Comparison of ENCODE assay signal across 13 cellular contexts in the genomic region with DNA sequence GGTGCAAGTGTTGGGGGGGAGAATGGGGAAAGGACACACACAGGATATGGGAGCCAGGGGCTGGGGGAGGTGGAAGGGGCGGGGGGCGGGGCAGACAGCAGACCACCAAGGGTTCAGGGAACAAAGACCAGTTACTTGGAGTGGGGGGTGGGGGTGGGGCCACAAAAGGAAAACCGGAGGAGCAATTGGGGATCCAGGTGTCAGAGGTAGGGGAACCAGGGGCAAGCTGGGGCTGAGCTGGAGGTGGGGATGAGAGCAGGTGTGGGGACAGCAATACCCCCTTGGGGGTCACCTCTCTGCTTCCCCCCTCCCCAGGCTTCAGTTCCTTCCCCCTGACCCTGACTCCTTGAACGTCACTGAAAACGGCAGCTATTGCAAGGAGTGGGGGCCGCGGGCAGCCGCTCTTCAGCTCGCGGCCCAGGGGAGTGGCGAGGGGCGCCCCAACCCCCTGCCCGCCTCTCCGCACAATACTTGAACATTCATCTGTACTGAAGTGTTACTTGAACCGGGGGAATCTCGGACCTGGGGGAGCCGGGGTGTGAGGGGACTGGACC. TPM values are rescaled to one million over a fixed set of nuclear protein-coding genes. Genes with fewer than 3 reads are reported as not detected.
A peak's percentile ranks its signal among the peaks of the same experiment; 100 is the strongest.
DNase-seq lines count a peak whose midpoint lies in the region; TF ChIP-seq lines count a peak whose summit lies in the region.
"Had no signal": no experiment of that assay in that cellular context is flagged by ENCODE, and none has a peak within 500 bp of the region (broad histone marks: within the 10 kb centered on the region; RNA-seq: fewer than 3 reads in every experiment).

No MANE protein-coding gene starts in this region.

- peaks cover 9% of the 10 kb centered on the region for H3K36me3 Mint-ChIP-seq in activated naive CD4-positive, alpha-beta T cell treated with anti-CD3 and anti-CD28 coated beads, Interleukin-2, amount 50 U/mL, for 24 hours
- H3K36me3 Mint-ChIP-seq in activated naive CD4-positive, alpha-beta T cell treated with anti-CD3 and anti-CD28 coated beads, Interleukin-2, amount 10 ng/mL, durations not matched to agents 7 days and 5 days = peaks cover 18% of the 10 kb centered on the region
- H3K36me3 Mint-ChIP-seq in activated CD4-positive, alpha-beta T cell treated with anti-CD3 and anti-CD28 coated beads, Interleukin-2, amount 10 ng/mL, durations not matched to agents 7 days and 5 days (ENCODE audit: low read depth) = peaks cover 26% of the 10 kb centered on the region

- H3K4me3 ChIP-seq in esophagus squamous epithelium (peak overlapping the region in 3 of 4 donors; percentile 73 to 93 (median 88)), neural cell (ENCODE audit: low read length) (peak overlapping the region; percentile 86), transverse colon (peak overlapping the region in 2 of 4 donors; percentile 74 to 88)

- no peaks in the 10 kb centered on the region for H3K27me3 Mint-ChIP-seq in activated naive CD4-positive, alpha-beta T cell treated with anti-CD3 and anti-CD28 coated beads, Interleukin-2, amount 50 U/mL, for 24 hours
- no peaks in the 10 kb centered on the region for H3K27me3 Mint-ChIP-seq in activated naive CD4-positive, alpha-beta T cell treated with anti-CD3 and anti-CD28 coated beads, Interleukin-2, amount 10 ng/mL, durations not matched to agents 7 days and 5 days
- H3K27me3 Mint-ChIP-seq in activated CD4-positive, alpha-beta T cell treated with anti-CD3 and anti-CD28 coated beads, Interleukin-2, amount 10 ng/mL, durations not matched to agents 7 days and 5 days = no peaks in the 10 kb centered on the region

- H3K27me3 ChIP-seq in esophagus squamous epithelium = no peaks in the 10 kb centered on the region
- H3K27me3 ChIP-seq in neural cell (ENCODE audit: insufficient read depth, low read depth, low read length) = no peaks in the 10 kb centered on the region
- H3K27me3 ChIP-seq in transverse colon = no peaks in the 10 kb centered on the region

- DNase-seq in activated naive CD4-positive, alpha-beta T cell treated with anti-CD3 and anti-CD28 coated beads, Interleukin-2, amount 10 ng/mL, durations not matched to agents 7 days and 5 days = no peak
- DNase-seq in esophagus squamous epithelium (lab: John Stamatoyannopoulos, UW) (no peak), transverse colon (no peak), MV-4-11 (lab: John Stamatoyannopoulos, UW) (no peak), HT-29 (ENCODE audit: low spot score) (no peak)
- no peak for DNase-seq in activated CD4-positive, alpha-beta T cell treated with anti-CD3 and anti-CD28 coated beads, Interleukin-2, amount 10 ng/mL, durations not matched to agents 7 days and 5 days
- DNase-seq: activated T-cell treated with anti-CD3 and anti-CD28 coated beads for 4 hours; effector CD4-positive, alpha-beta T cell; GDM1; stimulated activated CD4-positive, alpha-beta T cell treated with anti-CD3 and anti-CD28 coated beads, Interleukin-2, amount 100 ng/mL, for 48 hours had no signal

- TF ChIP-seq EP300 in neural cell (conservative IDR thresholded peaks at IDR 0.05; ENCODE audit: poor library complexity, severe bottlenecking) = no peak
- no peak for TF ChIP-seq EP300 in transverse colon (IDR thresholded peaks at IDR 0.05; ENCODE audit: low read depth)

- H4K20me1 ChIP-seq in neural cell (ENCODE audit: insufficient read depth) = no peaks in the 10 kb centered on the region

- no peak for TF ChIP-seq CTCF in esophagus squamous epithelium (IDR thresholded peaks at IDR 0.05)
- no peak for TF ChIP-seq CTCF in neural cell (IDR thresholded peaks at IDR 0.05; ENCODE audit: poor library complexity, severe bottlenecking)
- TF ChIP-seq CTCF in transverse colon (IDR thresholded peaks at IDR 0.05) = no peak

- CTCF ChIA-PET in activated naive CD4-positive, alpha-beta T cell treated with anti-CD3 and anti-CD28 coated beads, Interleukin-2, amount 10 ng/mL, durations not matched to agents 7 days and 5 days (lab: Charles Lee) = no interaction called here
- CTCF ChIA-PET in activated CD4-positive, alpha-beta T cell treated with anti-CD3 and anti-CD28 coated beads, Interleukin-2, amount 10 ng/mL, durations not matched to agents 7 days and 5 days (lab: Charles Lee) = interaction anchor here (0.6 to 1.4 kb wide), 4 partner anchors 12 to 792 kb away, joined by 3 to 5 read pairs (median 4); no protein-coding TSS in a partner anchor

- in situ Hi-C loops in transverse colon (cut with MboI; ENCODE audit: low pct_ligation_motif_present in 1 of 4, low pct_unique_long_range_greater_than_20kb in 1 of 4, low sequenced_read_pairs in 3 of 4) = no loop called here

- no peak overlapping the region for H2AFZ ChIP-seq in neural cell (ENCODE audit: low read depth, low read length)

- TF ChIP-seq POLR2A in esophagus squamous epithelium (IDR thresholded peaks at IDR 0.05) (no peak), transverse colon (IDR thresholded peaks at IDR 0.05) (no peak)

- H3F3A ChIP-seq in neural cell (ENCODE audit: insufficient read depth, low read length, poor library complexity, severe bottlenecking) = no peaks in the 10 kb centered on the region

- POLR2A ChIA-PET in activated CD4-positive, alpha-beta T cell treated with anti-CD3 and anti-CD28 coated beads, Interleukin-2, amount 10 ng/mL, durations not matched to agents 7 days and 5 days (lab: Charles Lee) = no interaction called here

- intact Hi-C loops in esophagus squamous epithelium (cut with DNase I) (no loop called here), transverse colon (cut with DNase I; ENCODE audit: low total_unique reads) (no loop called here)

- peak overlapping the region; percentile 37 for H3K4me2 ChIP-seq in neural cell (ENCODE audit: low read length)

- H3K4me1 Mint-ChIP-seq in activated naive CD4-positive, alpha-beta T cell treated with anti-CD3 and anti-CD28 coated beads, Interleukin-2, amount 50 U/mL, for 24 hours = peaks cover 19% of the 10 kb centered on the region
- H3K4me1 Mint-ChIP-seq in activated naive CD4-positive, alpha-beta T cell treated with anti-CD3 and anti-CD28 coated beads, Interleukin-2, amount 10 ng/mL, durations not matched to agents 7 days and 5 days = peaks cover 26% of the 10 kb centered on the region
- H3K4me1 Mint-ChIP-seq in activated CD4-positive, alpha-beta T cell treated with anti-CD3 and anti-CD28 coated beads, Interleukin-2, amount 10 ng/mL, durations not matched to agents 7 days and 5 days = peaks cover 30% of the 10 kb centered on the region

- TF ChIP-seq RAD21 in neural cell (conservative IDR thresholded peaks at IDR 0.05) = no peak

- H3K4me3 Mint-ChIP-seq in activated naive CD4-positive, alpha-beta T cell treated with anti-CD3 and anti-CD28 coated beads, Interleukin-2, amount 50 U/mL, for 24 hours = peak overlapping the region; percentile 7
- no peak overlapping the region for H3K4me3 Mint-ChIP-seq in activated naive CD4-positive, alpha-beta T cell treated with anti-CD3 and anti-CD28 coated beads, Interleukin-2, amount 10 ng/mL, durations not matched to agents 7 days and 5 days
- H3K4me3 Mint-ChIP-seq in activated CD4-positive, alpha-beta T cell treated with anti-CD3 and anti-CD28 coated beads, Interleukin-2, amount 10 ng/mL, durations not matched to agents 7 days and 5 days = no peak overlapping the region

- peak overlapping the region; percentile 88 for H3K9ac ChIP-seq in neural cell (ENCODE audit: low read length)

- no peaks in the 10 kb centered on the region for H3K9me3 Mint-ChIP-seq in activated naive CD4-positive, alpha-beta T cell treated with anti-CD3 and anti-CD28 coated beads, Interleukin-2, amount 50 U/mL, for 24 hours
- no peaks in the 10 kb centered on the region for H3K9me3 Mint-ChIP-seq in activated naive CD4-positive, alpha-beta T cell treated with anti-CD3 and anti-CD28 coated beads, Interleukin-2, amount 10 ng/mL, durations not matched to agents 7 days and 5 days
- H3K9me3 Mint-ChIP-seq in activated CD4-positive, alpha-beta T cell treated with anti-CD3 and anti-CD28 coated beads, Interleukin-2, amount 10 ng/mL, durations not matched to agents 7 days and 5 days = no peaks in the 10 kb centered on the region

- H3K9me3 ChIP-seq in esophagus squamous epithelium (no peaks in the 10 kb centered on the region), neural cell (ENCODE audit: low read length) (no peaks in the 10 kb centered on the region), transverse colon (no peaks in the 10 kb centered on the region)
- H3K9me3 ChIP-seq: A549 had no signal

- H3K9me2 ChIP-seq in neural cell (ENCODE audit: insufficient read depth, low read length) = no peaks in the 10 kb centered on the region

- no peak overlapping the region for H3K27ac Mint-ChIP-seq in activated naive CD4-positive, alpha-beta T cell treated with anti-CD3 and anti-CD28 coated beads, Interleukin-2, amount 50 U/mL, for 24 hours
- no peak overlapping the region for H3K27ac Mint-ChIP-seq in activated naive CD4-positive, alpha-beta T cell treated with anti-CD3 and anti-CD28 coated beads, Interleukin-2, amount 10 ng/mL, durations not matched to agents 7 days and 5 days
- H3K27ac Mint-ChIP-seq in activated CD4-positive, alpha-beta T cell treated with anti-CD3 and anti-CD28 coated beads, Interleukin-2, amount 10 ng/mL, durations not matched to agents 7 days and 5 days = no peak overlapping the region

- H3K79me2 ChIP-seq in neural cell (replicated peaks; ENCODE audit: insufficient read depth, low read length) = peaks cover 10% of the 10 kb centered on the region

- H3K4me1 ChIP-seq in esophagus squamous epithelium (peaks cover 20 to 48% (median 26%) of the 10 kb centered on the region in 3 donors), transverse colon (peaks cover 9 to 32% (median 22%) of the 10 kb centered on the region in 4 donors)

- H3K27ac ChIP-seq in esophagus squamous epithelium (peak overlapping the region; percentile 91 to 98 (median 94)), neural cell (ENCODE audit: low read length) (peak overlapping the region; percentile 92), transverse colon (peak overlapping the region; percentile 91 to 97 (median 94))

- H3K36me3 ChIP-seq in esophagus squamous epithelium = peaks cover 0 to 45% (median 10%) of the 10 kb centered on the region in 3 donors
- H3K36me3 ChIP-seq in neural cell (ENCODE audit: insufficient read depth, low read length) = peaks cover 6% of the 10 kb centered on the region
- peaks cover 0 to 13% (median 3%) of the 10 kb centered on the region in 4 donors for H3K36me3 ChIP-seq in transverse colon

- 66 to 83% methylated on average over 4 to 13 of the region's 17 CpGs for WGBS in esophagus squamous epithelium, 2 donors
- 82% methylated on average over 17 of the region's 17 CpGs; no CpG with 5 or more reads in 1 of the 2 donors for WGBS in transverse colon (ENCODE audit: low coverage in 1 of 2), 2 donors

RNA-seq across cellular contexts. Expression of a gene that starts 1.3 kb away (rescaled TPM):
- total RNA-seq in esophagus squamous epithelium = 10 to 100 TPM in 3 of 4 donors, 1 to 10 TPM in 1; 4.0 to 28.6 (median 18.0) TPM
- polyA plus RNA-seq in neural cell = 5.7 and 7.3 TPM in 2 replicates
- polyA minus RNA-seq in neural cell = 5.8 and 6.5 TPM in 2 replicates
- 10 to 100 TPM; 24.8 to 45.6 (median 31.3) TPM for total RNA-seq in transverse colon
- total RNA-seq in HT-29 (2014; rRNA removed; shearing (Covaris generic)) = 16.9 and 22.9 TPM in 2 replicates
- 10 to 100 TPM; 18.4 to 19.0 TPM for total RNA-seq in activated CD4-positive, alpha-beta T cell treated with anti-CD3 and anti-CD28 coated beads, Interleukin-2, amount 10 ng/mL, durations not matched to agents 7 days and 5 days

RNA-seq across cellular contexts. Expression of a gene that starts 9.9 kb away (rescaled TPM):
- total RNA-seq in esophagus squamous epithelium = 1 to 10 TPM; 3.5 to 8.0 (median 5.4) TPM
- polyA plus RNA-seq in neural cell = 1.4 and 3.3 TPM in 2 replicates
- 3.9 and 13.7 TPM in 2 replicates for polyA minus RNA-seq in neural cell
- total RNA-seq in transverse colon = 10 to 100 TPM in 3 of 4 donors, 1 to 10 TPM in 1; 5.3 to 37.0 (median 10.8) TPM
- 7.7 and 9.8 TPM in 2 replicates for total RNA-seq in HT-29 (2014; rRNA removed; shearing (Covaris generic))
- 10 to 100 TPM; 26.5 to 26.6 TPM for total RNA-seq in activated CD4-positive, alpha-beta T cell treated with anti-CD3 and anti-CD28 coated beads, Interleukin-2, amount 10 ng/mL, durations not matched to agents 7 days and 5 days

RNA-seq across cellular contexts. Expression of a gene that starts 24.2 kb away (rescaled TPM):
- total RNA-seq in esophagus squamous epithelium = 10 to 100 TPM; 17.0 to 28.7 (median 25.1) TPM
- 99.6 and 124 TPM in 2 replicates for polyA plus RNA-seq in neural cell
- 122 and 157 TPM in 2 replicates for polyA minus RNA-seq in neural cell
- 10 to 100 TPM; 19.3 to 45.3 (median 20.3) TPM for total RNA-seq in transverse colon
- 42.6 and 43.3 TPM in 2 replicates for total RNA-seq in HT-29 (2014; rRNA removed; shearing (Covaris generic))
- 10 to 100 TPM; 21.7 to 22.4 TPM for total RNA-seq in activated CD4-positive, alpha-beta T cell treated with anti-CD3 and anti-CD28 coated beads, Interleukin-2, amount 10 ng/mL, durations not matched to agents 7 days and 5 days

RNA-seq across cellular contexts. Expression of a gene that starts 37.4 kb away (rescaled TPM):
- total RNA-seq in esophagus squamous epithelium (10 to 100 TPM in 1 of 4 donors, 1 to 10 TPM in 3; 6.9 to 17.0 (median 8.8) TPM), transverse colon (10 to 100 TPM in 3 of 4 donors, 1 to 10 TPM in 1; 7.0 to 31.8 (median 29.6) TPM)
- 1.5 and 3.4 TPM in 2 replicates for polyA plus RNA-seq in neural cell
- polyA minus RNA-seq in neural cell = 0.46 and 0.49 TPM in 2 replicates
- 24.7 and 28.9 TPM in 2 replicates for total RNA-seq in HT-29 (2014; rRNA removed; shearing (Covaris generic))
- total RNA-seq in activated CD4-positive, alpha-beta T cell treated with anti-CD3 and anti-CD28 coated beads, Interleukin-2, amount 10 ng/mL, durations not matched to agents 7 days and 5 days = 1 to 10 TPM; 3.4 to 3.5 TPM

RNA-seq across cellular contexts. Expression of a gene that starts 51.2 kb away (rescaled TPM):
- 1 to 10 TPM in 3 of 4 donors, under 1 TPM in 1; 0.53 to 3.6 (median 1.8) TPM for total RNA-seq in esophagus squamous epithelium
- not detected in 2 replicates for polyA plus RNA-seq in neural cell
- not detected in 2 replicates for polyA minus RNA-seq in neural cell
- total RNA-seq in transverse colon = under 1 TPM in 2 of 4 donors, not detected in 2; 0.82 to 0.95 TPM
- not detected in 2 replicates for total RNA-seq in HT-29 (2014; rRNA removed; shearing (Covaris generic))
- total RNA-seq in activated CD4-positive, alpha-beta T cell treated with anti-CD3 and anti-CD28 coated beads, Interleukin-2, amount 10 ng/mL, durations not matched to agents 7 days and 5 days = under 1 TPM; 0.22 to 0.31 TPM
